8 cellular contexts compared by ENCODE assay signal in genomic region chr3:52820741-52821140, GRCh38. TPM values are rescaled to one million over a fixed set of nuclear protein-coding genes. Genes with fewer than 3 reads are reported as not detected.
DNase-seq lines count a peak whose midpoint lies in the region; ATAC-seq and TF ChIP-seq lines count a peak whose summit lies in the region.

No MANE protein-coding gene starts in this region.

- H3K36me3 Mint-ChIP-seq in activated CD8-positive, alpha-beta memory T cell treated with anti-CD3 and anti-CD28 coated beads, Interleukin-2, amount 10 ng/mL, durations not matched to agents 7 days and 5 days = no peaks in the 10 kb centered on the region

- H3K4me3 ChIP-seq in dorsolateral prefrontal cortex (no peak overlapping the region), retinal pigment epithelial cell (ENCODE audit: low read length) (no peak overlapping the region)

- H3K4me1 Mint-ChIP-seq in activated CD8-positive, alpha-beta memory T cell treated with anti-CD3 and anti-CD28 coated beads, Interleukin-2, amount 10 ng/mL, durations not matched to agents 7 days and 5 days = no peaks in the 10 kb centered on the region

- H3K27me3 ChIP-seq in dorsolateral prefrontal cortex = no peaks in the 10 kb centered on the region

- TF ChIP-seq CTCF in dorsolateral prefrontal cortex (IDR thresholded peaks at IDR 0.05 in 54 of 56, conservative IDR thresholded peaks at IDR 0.05 in 2 of 56; ENCODE audit: low read depth in 1 of 56, partially characterized antibody in 56 of 56) = peak in 35 of 56 donors; percentile 11 to 57 (median 31)
- TF ChIP-seq CTCF in retinal pigment epithelial cell (conservative IDR thresholded peaks at IDR 0.05; ENCODE audit: low read depth, low read length) = peak; percentile 88

- no peak overlapping the region for H3K27ac Mint-ChIP-seq in activated CD8-positive, alpha-beta memory T cell treated with anti-CD3 and anti-CD28 coated beads, Interleukin-2, amount 10 ng/mL, durations not matched to agents 7 days and 5 days

- intact Hi-C loops in dorsolateral prefrontal cortex (cut with DNase I) = no loop called here

- CTCF ChIA-PET in activated CD8-positive, alpha-beta memory T cell treated with anti-CD3 and anti-CD28 coated beads, Interleukin-2, amount 10 ng/mL, durations not matched to agents 7 days and 5 days (lab: Charles Lee) = interaction anchor here (0.7 to 1.9 kb wide), 8 partner anchors 10 to 163 kb away, joined by 3 to 7 read pairs (median 4); partner anchors contain the start of gene ITIH4

- peak; percentile 45 for DNase-seq in activated CD8-positive, alpha-beta memory T cell treated with anti-CD3 and anti-CD28 coated beads, Interleukin-2, amount 10 ng/mL, durations not matched to agents 7 days and 5 days
- no peak for DNase-seq in activated CD8-positive, alpha-beta memory T cell treated with anti-CD3 and anti-CD28 coated beads, Interleukin-2, amount 50 U/mL, for 4 hours
- DNase-seq in NCI-H510A (lab: John Stamatoyannopoulos, UW) (peak; percentile 10), dorsolateral prefrontal cortex (no peak), retinal pigment epithelial cell (ENCODE audit: low read depth) (no peak), DMS79 (lab: John Stamatoyannopoulos, UW) (no peak), ureter (ENCODE audit: low spot score) (no peak), Ammon's horn (ENCODE audit: low spot score) (no peak)

- peak; percentile 43 for ATAC-seq in activated CD8-positive, alpha-beta memory T cell treated with anti-CD3 and anti-CD28 coated beads, Interleukin-2, amount 10 ng/mL, durations not matched to agents 7 days and 5 days

- no peaks in the 10 kb centered on the region for H3K27me3 Mint-ChIP-seq in activated CD8-positive, alpha-beta memory T cell treated with anti-CD3 and anti-CD28 coated beads, Interleukin-2, amount 10 ng/mL, durations not matched to agents 7 days and 5 days

- H3K4me3 Mint-ChIP-seq in activated CD8-positive, alpha-beta memory T cell treated with anti-CD3 and anti-CD28 coated beads, Interleukin-2, amount 10 ng/mL, durations not matched to agents 7 days and 5 days = no peak overlapping the region

- H3K27ac ChIP-seq in dorsolateral prefrontal cortex = no peak overlapping the region

- no peaks in the 10 kb centered on the region for H3K9me3 Mint-ChIP-seq in activated CD8-positive, alpha-beta memory T cell treated with anti-CD3 and anti-CD28 coated beads, Interleukin-2, amount 10 ng/mL, durations not matched to agents 7 days and 5 days (ENCODE audit: low read depth)

RNA-seq across cellular contexts. Expression of gene ITIH4, which starts 9.7 kb away (rescaled TPM):
- total RNA-seq in activated CD8-positive, alpha-beta memory T cell treated with anti-CD3 and anti-CD28 coated beads, Interleukin-2, amount 10 ng/mL, durations not matched to agents 7 days and 5 days = 10 to 100 TPM; 18.0 to 24.9 TPM
- total RNA-seq in dorsolateral prefrontal cortex = 10 to 100 TPM in 118 of 120 experiments, 1 to 10 TPM in 2; 7.8 to 39.5 (median 18.8) TPM
- 37.1 TPM for total RNA-seq in ureter

RNA-seq across cellular contexts. Expression of gene MUSTN1, which starts 14.1 kb away (rescaled TPM):
- 1 to 10 TPM in 1 of 2 experiments, under 1 TPM in 1; 0.40 to 3.0 TPM for total RNA-seq in activated CD8-positive, alpha-beta memory T cell treated with anti-CD3 and anti-CD28 coated beads, Interleukin-2, amount 10 ng/mL, durations not matched to agents 7 days and 5 days
- total RNA-seq in dorsolateral prefrontal cortex (10 to 100 TPM in 67 of 120 experiments, 1 to 10 TPM in 52, not detected in 1; 1.4 to 71.5 (median 11.1) TPM), ureter (15.9 TPM)

RNA-seq across cellular contexts. Expression of gene ITIH3, which starts 26.1 kb away (rescaled TPM):
- not detected for total RNA-seq in activated CD8-positive, alpha-beta memory T cell treated with anti-CD3 and anti-CD28 coated beads, Interleukin-2, amount 10 ng/mL, durations not matched to agents 7 days and 5 days
- total RNA-seq in dorsolateral prefrontal cortex (10 to 100 TPM in 1 of 120 experiments, 1 to 10 TPM in 44, under 1 TPM in 42, not detected in 33; 0.17 to 11.2 (median 1.1) TPM), ureter (4.6 TPM)

RNA-seq across cellular contexts. Expression of gene ITIH1, which starts 43.3 kb away (rescaled TPM):
- total RNA-seq in activated CD8-positive, alpha-beta memory T cell treated with anti-CD3 and anti-CD28 coated beads, Interleukin-2, amount 10 ng/mL, durations not matched to agents 7 days and 5 days = not detected
- total RNA-seq in dorsolateral prefrontal cortex (under 1 TPM in 3 of 120 experiments, not detected in 117; 0.46 to 0.72 (median 0.56) TPM), ureter (not detected)

RNA-seq across cellular contexts. Expression of gene NEK4, which starts 50.0 kb away (rescaled TPM):
- total RNA-seq in activated CD8-positive, alpha-beta memory T cell treated with anti-CD3 and anti-CD28 coated beads, Interleukin-2, amount 10 ng/mL, durations not matched to agents 7 days and 5 days = 10 to 100 TPM; 26.7 to 27.9 TPM
- total RNA-seq in dorsolateral prefrontal cortex (10 to 100 TPM; 34.0 to 82.9 (median 51.4) TPM), ureter (36.3 TPM)

Comparison
In these comparisons a context has a peak if more than half of its experiments do, and no peak if none do; other contexts are left out.
1. DNase-seq: peak in activated CD8-positive, alpha-beta memory T cell treated with anti-CD3 and anti-CD28 coated beads, Interleukin-2, amount 10 ng/mL, durations not matched to agents 7 days and 5 days (single experiment) and NCI-H510A (single experiment); none in activated CD8-positive, alpha-beta memory T cell treated with anti-CD3 and anti-CD28 coated beads, Interleukin-2, amount 50 U/mL, for 4 hours (single experiment), dorsolateral prefrontal cortex (0 of 10), retinal pigment epithelial cell (single experiment), DMS79 (single experiment), ureter (single experiment) and Ammon's horn (single experiment).